Comparison of ENCODE assay signal across 10 cellular contexts in the genomic region with DNA sequence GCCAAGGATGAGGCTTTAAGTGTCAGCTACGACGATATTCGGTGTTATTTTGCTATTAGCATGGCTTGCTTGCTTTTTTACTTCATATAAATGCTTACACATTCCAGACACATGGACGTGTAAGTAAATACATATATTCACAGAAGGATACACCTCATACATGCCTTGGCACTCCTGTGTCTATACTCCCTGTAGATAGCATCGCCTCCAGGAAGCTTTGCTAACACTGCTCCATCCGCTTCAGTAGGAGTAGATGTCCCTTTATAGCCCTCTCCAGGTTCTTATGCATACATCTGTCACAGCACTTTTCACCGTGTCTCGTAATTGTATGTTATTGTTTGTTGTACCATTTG. TPM values are rescaled to one million over a fixed set of nuclear protein-coding genes. Genes with fewer than 3 reads are reported as not detected.
DNase-seq lines count a peak whose midpoint lies in the region; TF ChIP-seq lines count a peak whose summit lies in the region.
"Had no signal": no experiment of that assay in that cellular context is flagged by ENCODE, and none has a peak within 500 bp of the region (broad histone marks: within the 10 kb centered on the region; RNA-seq: fewer than 3 reads in every experiment).

No MANE protein-coding gene starts in this region.

- 59 to 75% methylated on average over 2 to 8 of the region's 8 CpGs for WGBS in endodermal cell (ENCODE audit: insufficient coverage in 1 of 2, insufficient read length in 1 of 2), 2 experiments

- peak; percentile 2 for DNase-seq in Daoy (ENCODE audit: low read depth)
- DNase-seq in NCI-H460 (ENCODE audit: extremely low read depth, low read depth): peak; percentile 8
- DNase-seq in endodermal cell: no peak
- no peak for DNase-seq in ecto neural progenitor cell (ENCODE audit: low spot score)
- DNase-seq in GM19240 (ENCODE audit: insufficient read length, low spot score): no peak
- no peak for DNase-seq in AML-193 (lab: John Stamatoyannopoulos, UW)
- DNase-seq in iPS-NIHi11 (ENCODE audit: low spot score): no peak
- DNase-seq: central memory CD4-positive, alpha-beta T cell; stimulated activated CD4-positive, alpha-beta T cell treated with anti-CD3 and anti-CD28 coated beads, Interleukin-4, amount 100 ng/mL, for 24 hours had no signal

- H3K27me3 ChIP-seq in endodermal cell (ENCODE audit: control insufficient read depth, insufficient read depth, low read length, poor library complexity, severe bottlenecking) (peaks cover 72% of the 10 kb centered on the region), parathyroid adenoma (ENCODE audit: control insufficient read depth, insufficient read depth, low read length) (no peaks in the 10 kb centered on the region)

- H3K4me3 ChIP-seq in endodermal cell (ENCODE audit: low read length): peak overlapping the region; percentile 72
- peak overlapping the region; percentile 28 for H3K4me3 ChIP-seq in parathyroid adenoma (ENCODE audit: low read depth, low read length)

- H3K36me3 Mint-ChIP-seq in endodermal cell (ENCODE audit: low read depth): no peaks in the 10 kb centered on the region

- H3K9me3 ChIP-seq in endodermal cell (ENCODE audit: control insufficient read depth, low read length) (no peaks in the 10 kb centered on the region), parathyroid adenoma (ENCODE audit: control insufficient read depth, low read length) (no peaks in the 10 kb centered on the region)

- no peak overlapping the region for H3K27ac ChIP-seq in endodermal cell (ENCODE audit: low read depth, low read length)
- H3K27ac ChIP-seq in parathyroid adenoma: no peak overlapping the region

- H3K27me3 Mint-ChIP-seq in endodermal cell (ENCODE audit: insufficient read depth): peaks cover 73% of the 10 kb centered on the region

- H3K4me3 Mint-ChIP-seq in endodermal cell: peak overlapping the region; percentile 53

- no peak overlapping the region for H2AFZ ChIP-seq in parathyroid adenoma

- H3K9ac ChIP-seq in endodermal cell (ENCODE audit: extremely low read depth, low read length, poor library complexity, severe bottlenecking) (no peak overlapping the region), parathyroid adenoma (no peak overlapping the region)

- TF ChIP-seq CTCF in endodermal cell (conservative IDR thresholded peaks at IDR 0.05) (no peak), parathyroid adenoma (IDR thresholded peaks at IDR 0.05) (no peak)

- H3K9me3 Mint-ChIP-seq in endodermal cell: no peaks in the 10 kb centered on the region

- no peaks in the 10 kb centered on the region for H3K36me3 ChIP-seq in endodermal cell (ENCODE audit: control insufficient read depth, insufficient read depth, low read length)
- no peaks in the 10 kb centered on the region for H3K36me3 ChIP-seq in parathyroid adenoma (ENCODE audit: control insufficient read depth, insufficient read depth, low read length)

- H3K4me1 ChIP-seq in endodermal cell (ENCODE audit: control insufficient read depth, insufficient read depth, low read length) (no peaks in the 10 kb centered on the region), parathyroid adenoma (no peaks in the 10 kb centered on the region)

- H3K4me1 Mint-ChIP-seq in endodermal cell: peaks cover 12% of the 10 kb centered on the region

- H3K79me2 ChIP-seq in parathyroid adenoma: no peaks in the 10 kb centered on the region

- H3K4me2 ChIP-seq in parathyroid adenoma (ENCODE audit: low read length): peak overlapping the region; percentile 76

- H3K27ac Mint-ChIP-seq in endodermal cell: peak overlapping the region; percentile 90

RNA-seq across cellular contexts. Expression of gene KCTD1, which starts 27.5 kb away (rescaled TPM):
- 22.3 and 22.6 TPM in 2 replicates for total RNA-seq in Daoy (2014; rRNA removed; shearing (Covaris generic))
- 17.2 and 22.5 TPM in 2 replicates for total RNA-seq in NCI-H460 (2014; rRNA removed; shearing (Covaris generic))
- 11.6 and 16.0 TPM in 2 replicates for polyA plus RNA-seq in NCI-H460 (2014; cell fraction: nucleus; rRNA removed)
- total RNA-seq in endodermal cell: 1 to 10 TPM; 6.8 to 7.3 TPM
- polyA plus RNA-seq in endodermal cell (2013, experiment 1 of 2): 25.3 TPM
- polyA plus RNA-seq in endodermal cell (2013, experiment 2 of 2): 24.4 TPM

Comparison
In these comparisons a context has a peak if more than half of its experiments do, and no peak if none do; other contexts are left out.
1. DNase-seq: peak in Daoy (single experiment) and NCI-H460 (single experiment); none in endodermal cell (single experiment), ecto neural progenitor cell (single experiment), GM19240 (single experiment), AML-193 (0 of 2) and iPS-NIHi11 (single experiment).